ENCODE assay signal across 17 cellular contexts in genomic region chr4:4803216-4803903, GRCh38.
A peak's percentile ranks its signal among the peaks of the same experiment; 100 is the strongest.
DNase-seq lines count a peak whose midpoint lies in the region; ATAC-seq, FAIRE-seq and TF ChIP-seq lines count a peak whose summit lies in the region.
"Had no signal": no experiment of that assay in that cellular context is flagged by ENCODE, and none has a peak within 500 bp of the region (broad histone marks: within the 10 kb centered on the region; RNA-seq: fewer than 3 reads in every experiment).

No MANE protein-coding gene starts in this region.

- H3K4me2 ChIP-seq in BLaER1 treated with 17β-estradiol and CSF1 and Interleukin-3, amounts not matched to agents 10 nM and 100 nM: peak overlapping the region in 8 of 11 experiments; percentile 25 to 84 (median 68); a peak in 16 of 22 replicates
- H3K4me2 ChIP-seq: KMS-11 had no signal

- no peak for FAIRE-seq in urothelium cell line (lab: Jason Lieb, UNC)
- FAIRE-seq: GM12878 had no signal

- in situ Hi-C loops in HAP-1 (cut with MboI; ENCODE audit: low sequenced_read_pairs): no loop called here

- H3K27ac ChIP-seq in BLaER1 treated with 17β-estradiol and CSF1 and Interleukin-3, amounts not matched to agents 10 nM and 100 nM: no peak overlapping the region
- H3K27ac ChIP-seq: KMS-11 had no signal

- DNase-seq in AG10803 (ENCODE audit: low read depth): peak; percentile 25
- peak; percentile 52 for DNase-seq in NCI-H226
- peak; percentile 83 for DNase-seq in islet precursor cell
- DNase-seq in NCI-H446 (lab: John Stamatoyannopoulos, UW): no peak
- no peak for DNase-seq in urothelium cell line (ENCODE audit: low spot score)
- DNase-seq in HAP-1 (ENCODE audit: low spot score in 2 of 2): no peak
- DNase-seq: 8988T; BE2C; CD4-positive, alpha-beta memory T cell; DMS153; DMS79; GOT3; H7 had no signal

- no peaks in the 10 kb centered on the region for H3K36me3 ChIP-seq in BLaER1 treated with 17β-estradiol and CSF1 and Interleukin-3, amounts not matched to agents 10 nM and 100 nM
- no peaks in the 10 kb centered on the region for H3K36me3 ChIP-seq in HAP-1 (replicated peaks)
- H3K36me3 ChIP-seq: BE2C had no signal

- H3K9ac ChIP-seq in BLaER1 treated with 17β-estradiol and CSF1 and Interleukin-3, amounts not matched to agents 10 nM and 100 nM: no peak overlapping the region
- H3K9ac ChIP-seq: KMS-11 had no signal

- H3K4me1 ChIP-seq in BLaER1 treated with 17β-estradiol and CSF1 and Interleukin-3, amounts not matched to agents 10 nM and 100 nM: peaks cover 12 to 66% (median 51%) of the 10 kb centered on the region in 10 experiments; a peak in 19 of 20 replicates
- H3K4me1 ChIP-seq in HAP-1: no peaks in the 10 kb centered on the region
- H3K4me1 ChIP-seq: BE2C had no signal

- H3K27me3 ChIP-seq in BLaER1 treated with 17β-estradiol and CSF1 and Interleukin-3, amounts not matched to agents 10 nM and 100 nM: no peaks in the 10 kb centered on the region
- peaks cover 5% of the 10 kb centered on the region for H3K27me3 ChIP-seq in HAP-1 (ENCODE audit: low read depth)
- H3K27me3 ChIP-seq: BE2C had no signal

- peaks cover 12 to 59% (median 44%) of the 10 kb centered on the region in 11 experiments for H3K9me3 ChIP-seq in BLaER1 treated with 17β-estradiol and CSF1 and Interleukin-3, amounts not matched to agents 10 nM and 100 nM (replicated peaks in 1 of 11)
- H3K9me3 ChIP-seq in HAP-1: no peaks in the 10 kb centered on the region
- H3K9me3 ChIP-seq: BE2C had no signal

- H3K4me3 ChIP-seq in AG10803 (ENCODE audit: low read length) (no peak overlapping the region), HAP-1 (no peak overlapping the region)
- H3K4me3 ChIP-seq in BLaER1 treated with 17β-estradiol and CSF1 and Interleukin-3, amounts not matched to agents 10 nM and 100 nM: 0 out of 20 replicates have a peak overlapping the region, but pooled peaks of 1 of the 10 experiments have one; percentile 2
- H3K4me3 ChIP-seq: GM12878 had no signal

- no peaks in the 10 kb centered on the region for H4K20me1 ChIP-seq in BLaER1 treated with 17β-estradiol and CSF1 and Interleukin-3, amounts not matched to agents 10 nM and 100 nM

- TF ChIP-seq CTCF in AG10803 (conservative IDR thresholded peaks at IDR 0.05; ENCODE audit: low read length): no peak

- ATAC-seq in GM21526 (IDR thresholded peaks at IDR 0.05; ENCODE audit: low FRiP score, unreplicated experiment): no peak
- ATAC-seq: GM12878 had no signal

Comparison
In these comparisons a context has a peak if more than half of its experiments do, and no peak if none do; other contexts are left out.
1. DNase-seq: peak in AG10803 (single experiment), NCI-H226 (single experiment) and islet precursor cell (single experiment); none in NCI-H446 (0 of 2), urothelium cell line (single experiment) and HAP-1 (0 of 2).